Comparison of ENCODE assay signal across 13 cellular contexts in the genomic region with DNA sequence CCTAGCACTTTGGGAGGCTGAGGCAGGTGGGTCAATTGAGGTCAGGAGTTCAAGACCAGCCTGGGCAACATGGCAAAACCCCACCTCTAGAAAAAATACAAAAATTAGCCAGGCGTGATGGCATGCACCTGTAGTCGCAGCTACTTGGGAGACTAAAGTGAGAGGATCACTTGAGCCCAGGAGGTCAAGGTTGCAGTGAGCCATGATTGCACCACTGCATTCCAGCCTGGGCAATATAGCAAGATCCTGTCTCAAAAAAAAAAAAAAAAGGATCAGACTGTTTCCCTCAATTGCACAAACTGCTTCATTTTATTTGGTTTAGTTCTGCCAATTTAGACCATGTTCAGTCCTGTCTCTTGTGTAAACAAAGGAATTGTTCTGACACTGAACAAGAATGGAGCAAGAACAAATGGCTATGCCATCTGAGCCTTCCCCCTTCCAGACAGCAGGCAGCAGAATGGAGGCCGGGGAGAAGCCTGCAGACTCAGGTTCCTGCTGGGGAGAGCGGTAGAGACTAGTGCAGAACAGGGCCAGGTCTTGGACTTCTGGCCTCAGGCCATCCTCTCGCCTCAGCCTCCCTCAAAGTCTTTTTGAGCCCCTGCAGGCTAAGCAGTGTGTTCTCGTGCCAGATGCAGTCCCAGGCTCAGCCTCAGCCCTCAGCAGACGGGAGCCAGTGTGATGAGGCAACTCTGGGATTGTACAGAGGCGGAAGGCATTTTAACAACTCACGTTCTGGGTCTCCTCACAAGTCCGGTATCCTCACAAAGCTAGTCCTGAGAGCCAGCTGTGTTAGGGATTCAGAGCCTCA. TPM values are rescaled to one million over a fixed set of nuclear protein-coding genes. Genes with fewer than 3 reads are reported as not detected.
DNase-seq lines count a peak whose midpoint lies in the region; ATAC-seq and TF ChIP-seq lines count a peak whose summit lies in the region.
"Had no signal": no experiment of that assay in that cellular context is flagged by ENCODE, and none has a peak within 500 bp of the region (broad histone marks: within the 10 kb centered on the region; RNA-seq: fewer than 3 reads in every experiment).

No MANE protein-coding gene starts in this region.

- intact Hi-C loops in transverse colon (cut with DNase I; ENCODE audit: low total_unique reads): no loop called here

- H3K23ac ChIP-seq in mesendoderm (ENCODE audit: low read length): no peak overlapping the region

- H3K9me3 ChIP-seq in transverse colon: no peaks in the 10 kb centered on the region
- H3K9me3 ChIP-seq: thyroid gland had no signal

- peaks cover 0 to 21% (median 8%) of the 10 kb centered on the region in 4 donors for H3K36me3 ChIP-seq in transverse colon
- H3K36me3 ChIP-seq in mesendoderm (ENCODE audit: control insufficient read depth, insufficient read depth, low read length): peaks cover 11% of the 10 kb centered on the region

- no peak for TF ChIP-seq POLR2A in transverse colon (IDR thresholded peaks at IDR 0.05)

- no peak overlapping the region for H3K4me3 Mint-ChIP-seq in activated naive CD8-positive, alpha-beta T cell
- no peak overlapping the region for H3K4me3 Mint-ChIP-seq in activated naive CD8-positive, alpha-beta T cell treated with anti-CD3 and anti-CD28 coated beads, Interleukin-2, amount 50 U/mL, for 24 hours
- no peak overlapping the region for H3K4me3 Mint-ChIP-seq in mesothelial cell of epicardium
- H3K4me3 Mint-ChIP-seq: GM23338 had no signal

- no peak for ATAC-seq in activated naive CD8-positive, alpha-beta T cell treated with anti-CD3 and anti-CD28 coated beads, Interleukin-2, amount 50 U/mL, for 24 hours
- ATAC-seq in HG02938 (IDR thresholded peaks at IDR 0.05; ENCODE audit: unreplicated experiment): no peak
- ATAC-seq: GM23338 had no signal

- 73 to 90% methylated on average over 3 to 10 of the region's 10 CpGs for WGBS in transverse colon (ENCODE audit: low coverage in 1 of 2), 2 donors
- no CpG with 5 or more reads among the region's 10 CpGs for WGBS in mesendoderm (ENCODE audit: extremely low coverage, insufficient coverage, low lambda C conversion rate)

- in situ Hi-C loops in transverse colon (cut with MboI; ENCODE audit: low pct_ligation_motif_present in 1 of 4, low pct_unique_long_range_greater_than_20kb in 1 of 4, low sequenced_read_pairs in 3 of 4): no loop called here

- no peak overlapping the region for H4K8ac ChIP-seq in mesendoderm (ENCODE audit: low read depth, low read length)

- no peaks in the 10 kb centered on the region for H3K36me3 Mint-ChIP-seq in activated naive CD8-positive, alpha-beta T cell
- peaks cover 24% of the 10 kb centered on the region for H3K36me3 Mint-ChIP-seq in activated naive CD8-positive, alpha-beta T cell treated with anti-CD3 and anti-CD28 coated beads, Interleukin-2, amount 50 U/mL, for 24 hours (ENCODE audit: low read depth)
- H3K36me3 Mint-ChIP-seq in mesothelial cell of epicardium: peaks cover 21% of the 10 kb centered on the region

- no peak overlapping the region for H4K5ac ChIP-seq in mesendoderm (ENCODE audit: low read length)

- H3K27ac Mint-ChIP-seq in activated naive CD8-positive, alpha-beta T cell: peak overlapping the region; percentile 25
- H3K27ac Mint-ChIP-seq in activated naive CD8-positive, alpha-beta T cell treated with anti-CD3 and anti-CD28 coated beads, Interleukin-2, amount 50 U/mL, for 24 hours: no peak overlapping the region
- H3K27ac Mint-ChIP-seq in mesothelial cell of epicardium: peak overlapping the region; percentile 17
- H3K27ac Mint-ChIP-seq: GM23338 had no signal

- no peak overlapping the region for H2AK5ac ChIP-seq in mesendoderm (ENCODE audit: low read length)

- no peak overlapping the region for H3K4ac ChIP-seq in mesendoderm (ENCODE audit: low read depth, low read length)

- peaks cover 5 to 15% (median 10%) of the 10 kb centered on the region in 4 donors for H3K4me1 ChIP-seq in transverse colon
- H3K4me1 ChIP-seq in mesendoderm (ENCODE audit: control insufficient read depth, low read depth, low read length): no peaks in the 10 kb centered on the region

- H3K9me3 Mint-ChIP-seq in activated naive CD8-positive, alpha-beta T cell (ENCODE audit: low read depth): no peaks in the 10 kb centered on the region
- H3K9me3 Mint-ChIP-seq in activated naive CD8-positive, alpha-beta T cell treated with anti-CD3 and anti-CD28 coated beads, Interleukin-2, amount 50 U/mL, for 24 hours: no peaks in the 10 kb centered on the region
- no peaks in the 10 kb centered on the region for H3K9me3 Mint-ChIP-seq in mesothelial cell of epicardium
- H3K9me3 Mint-ChIP-seq: GM23338 had no signal

- H3K4me1 Mint-ChIP-seq in activated naive CD8-positive, alpha-beta T cell (ENCODE audit: low read depth): peaks cover 15% of the 10 kb centered on the region
- H3K4me1 Mint-ChIP-seq in activated naive CD8-positive, alpha-beta T cell treated with anti-CD3 and anti-CD28 coated beads, Interleukin-2, amount 50 U/mL, for 24 hours: peaks cover 10% of the 10 kb centered on the region
- no peaks in the 10 kb centered on the region for H3K4me1 Mint-ChIP-seq in mesothelial cell of epicardium
- H3K4me1 Mint-ChIP-seq: GM23338 had no signal

- no peak overlapping the region for H2BK15ac ChIP-seq in mesendoderm (replicated peaks; ENCODE audit: low read depth)

- no peak overlapping the region for H2BK120ac ChIP-seq in mesendoderm (ENCODE audit: low read depth, low read length)

- H3K4me3 ChIP-seq in transverse colon (no peak overlapping the region), mesendoderm (ENCODE audit: low read length) (no peak overlapping the region)
- H3K4me3 ChIP-seq: GM23338, thyroid gland had no signal

- no peak overlapping the region for H3K9ac ChIP-seq in mesendoderm (ENCODE audit: low read length)

- no peak for TF ChIP-seq EP300 in transverse colon (IDR thresholded peaks at IDR 0.05; ENCODE audit: low read depth)

- no peaks in the 10 kb centered on the region for H3K79me1 ChIP-seq in mesendoderm (ENCODE audit: low read length)

- H3K27me3 ChIP-seq in transverse colon (no peaks in the 10 kb centered on the region), mesendoderm (ENCODE audit: insufficient read depth, low read length, poor library complexity) (no peaks in the 10 kb centered on the region)
- H3K27me3 ChIP-seq: thyroid gland had no signal

- H3K79me2 ChIP-seq in mesendoderm (ENCODE audit: control insufficient read depth, insufficient read depth, low read length): no peaks in the 10 kb centered on the region

- H3K18ac ChIP-seq in mesendoderm (ENCODE audit: low read length): no peak overlapping the region

- no peak for TF ChIP-seq CTCF in mesothelial cell of epicardium (IDR thresholded peaks at IDR 0.05; ENCODE audit: unreplicated experiment)
- TF ChIP-seq CTCF in transverse colon (IDR thresholded peaks at IDR 0.05): no peak

- H2BK5ac ChIP-seq in mesendoderm (ENCODE audit: low read length): no peak overlapping the region

- no peaks in the 10 kb centered on the region for H3K27me3 Mint-ChIP-seq in activated naive CD8-positive, alpha-beta T cell
- no peaks in the 10 kb centered on the region for H3K27me3 Mint-ChIP-seq in activated naive CD8-positive, alpha-beta T cell treated with anti-CD3 and anti-CD28 coated beads, Interleukin-2, amount 50 U/mL, for 24 hours
- H3K27me3 Mint-ChIP-seq in mesothelial cell of epicardium (ENCODE audit: low read depth): no peaks in the 10 kb centered on the region

- H3K27ac ChIP-seq in cingulate gyrus (ENCODE audit: low read depth, low read length) (peak overlapping the region; percentile 41), transverse colon (peak overlapping the region; percentile 49 to 78 (median 72)), mesendoderm (ENCODE audit: low read depth, low read length) (no peak overlapping the region)

- no peak for DNase-seq in activated naive CD8-positive, alpha-beta T cell treated with anti-CD3 and anti-CD28 coated beads, Interleukin-2, amount 50 U/mL, for 24 hours
- DNase-seq in mesothelial cell of epicardium (ENCODE audit: low spot score in 2 of 2, unreplicated experiment in 2 of 2) (no peak), transverse colon (no peak), mesendoderm (no peak), NCI-H1105 (lab: John Stamatoyannopoulos, UW) (no peak)
- DNase-seq: AML-193, hippocampal formation, NCI-H774, thyroid gland had no signal

- H3K56ac ChIP-seq in mesendoderm (ENCODE audit: low read length): no peak overlapping the region

- H3K4me2 ChIP-seq in mesendoderm (ENCODE audit: low read length): no peak overlapping the region
- H3K4me2 ChIP-seq: GM23338 had no signal

RNA-seq across cellular contexts. Expression of a gene that starts 18.2 kb away (rescaled TPM):
- total RNA-seq in mesothelial cell of epicardium (1,105 to 1,117 TPM (median 1,115 TPM) in 3 replicates), transverse colon (100 to 1,000 TPM; 358 to 910 (median 594) TPM)
- 521 TPM for polyA plus RNA-seq in mesendoderm (2013, experiment 1 of 2)
- 495 TPM for polyA plus RNA-seq in mesendoderm (2013, experiment 2 of 2)

RNA-seq across cellular contexts. Expression of a gene that starts 54.9 kb away (rescaled TPM):
- total RNA-seq in mesothelial cell of epicardium (46.3 to 55.9 TPM (median 51.5 TPM) in 3 replicates), transverse colon (10 to 100 TPM; 37.7 to 98.5 (median 52.7) TPM)
- 13.7 TPM for polyA plus RNA-seq in mesendoderm (2013, experiment 1 of 2)
- 13.9 TPM for polyA plus RNA-seq in mesendoderm (2013, experiment 2 of 2)
